ENCODE assay signal across 19 cellular contexts in genomic region chr10:100082276-100082675, GRCh38. TPM values are rescaled to one million over a fixed set of nuclear protein-coding genes. Genes with fewer than 3 reads are reported as not detected.
"Had no signal": no experiment of that assay in that cellular context is flagged by ENCODE, and none has a peak within 500 bp of the region (broad histone marks: within the 10 kb centered on the region; RNA-seq: fewer than 3 reads in every experiment).

No MANE protein-coding gene starts in this region.

RNA-seq across cellular contexts. Expression of gene CPN1, which starts 0.6 kb away (rescaled TPM):
- total RNA-seq: activated B cell treated with CpG ODN at 0.5 μM for 24 hours; activated CD4-positive, alpha-beta memory T cell treated with anti-CD3 and anti-CD28 coated beads for 36 hours; activated CD4-positive, alpha-beta T cell treated with anti-CD3 and anti-CD28 coated beads, Interleukin-2, amount 10 ng/mL, durations not matched to agents 24 days and 14 days; activated CD8-positive, alpha-beta memory T cell treated with anti-CD3 and anti-CD28 coated beads for 36 hours; activated CD8-positive, alpha-beta T cell treated with anti-CD3 and anti-CD28 coated beads for 36 hours; activated naive CD4-positive, alpha-beta T cell treated with anti-CD3 and anti-CD28 coated beads for 36 hours; activated naive CD4-positive, alpha-beta T cell treated with anti-CD3 and anti-CD28 coated beads, Interleukin-2, amount 50 U/mL, for 72 hours; activated naive CD8-positive, alpha-beta T cell treated with anti-CD3 and anti-CD28 coated beads for 36 hours; activated T-cell treated with anti-CD3 and anti-CD28 coated beads, Interleukin-2, amount 50 U/mL, for 4 hours; activated T-cell treated with anti-CD3 and anti-CD28 coated beads, Interleukin-2, amount 50 U/mL, for 72 hours; activated T-helper 1 cell treated with anti-CD3 and anti-CD28 coated beads, Interleukin-12 subunit alpha, Interleukin-12 subunit beta, Interleukin-2, Interleukin-4 antibody, amounts not matched to agents 30 ng/mL and 10 ng/mL and 1 ng/mL, durations not matched to agents 14 hours and 24 hours and 36 hours; activated T-helper 17 cell treated with anti-CD3 and anti-CD28 coated beads, Interleukin-2, amount 50 U/mL, for 72 hours; adrenal gland; aorta; astrocyte; body of pancreas; breast epithelium; cardiac septum; cerebellum had no signal
- polyA plus RNA-seq: adrenal gland, aorta had no signal
